In genomic region chr14:24315243-24315806, GRCh38 we compare ENCODE assay signal across 1 cellular context.
TF ChIP-seq lines count a peak whose summit lies in the region.

No MANE protein-coding gene starts in this region.

TF ChIP-seq in K562, 482 proteins besides CTCF, POLR2A, EP300 and RAD21:
- TF ChIP-seq BCL6 (CRISPR knock-in tag; IDR thresholded peaks at IDR 0.05): no peak
- TF ChIP-seq GTF3C2 (IDR thresholded peaks at IDR 0.05; ENCODE audit: borderline replicate concordance, extremely low read depth, insufficient read length): no peak
- TF ChIP-seq TRIM24 (IDR thresholded peaks at IDR 0.05): no peak
- TF ChIP-seq TAF15 (IDR thresholded peaks at IDR 0.05; ENCODE audit: low read depth, low read length): no peak
- no peak for TF ChIP-seq ZNF76 (CRISPR knock-in tag; IDR thresholded peaks at IDR 0.05; ENCODE audit: borderline replicate concordance)
- no peak for TF ChIP-seq BACH1 (tag; IDR thresholded peaks at IDR 0.05)
- TF ChIP-seq KLF16 (IDR thresholded peaks at IDR 0.05): no peak
- no peak for TF ChIP-seq LARP7 (IDR thresholded peaks at IDR 0.05)
- no peak for TF ChIP-seq SP1 (CRISPR knock-in tag; IDR thresholded peaks at IDR 0.05)
- no peak for TF ChIP-seq CBX2 (IDR thresholded peaks at IDR 0.05; ENCODE audit: insufficient read depth, low read length, poor library complexity, severe bottlenecking)
- no peak for TF ChIP-seq ZNF175 (CRISPR knock-in tag; IDR thresholded peaks at IDR 0.05; ENCODE audit: low read depth)
- no peak for TF ChIP-seq TRIM28 (IDR thresholded peaks at IDR 0.05)
- TF ChIP-seq TGIF2 (CRISPR knock-in tag; IDR thresholded peaks at IDR 0.05): no peak
- no peak for TF ChIP-seq WHSC1 (IDR thresholded peaks at IDR 0.05; ENCODE audit: low read length)
- TF ChIP-seq ZNF324 (CRISPR knock-in tag; IDR thresholded peaks at IDR 0.05): no peak
